In genomic region chr5:3592298-3592697, GRCh38 we compare ENCODE assay signal across 23 cellular contexts. TPM values are rescaled to one million over a fixed set of nuclear protein-coding genes. Genes with fewer than 3 reads are reported as not detected.
"Had no signal": no experiment of that assay in that cellular context is flagged by ENCODE, and none has a peak within 500 bp of the region (broad histone marks: within the 10 kb centered on the region; RNA-seq: fewer than 3 reads in every experiment).

No MANE protein-coding gene starts in this region.

- ATAC-seq: heart left ventricle; natural killer cell; stimulated activated naive CD8-positive, alpha-beta T cell treated with anti-CD3 and anti-CD28 coated beads, Interleukin-15, amount 100 ng/mL, for 72 hours; T-helper 17 cell had no signal

- FAIRE-seq: frontal cortex had no signal

- H3K36me3 Mint-ChIP-seq: natural killer cell had no signal

- H3K27ac Mint-ChIP-seq: immature natural killer cell; natural killer cell; stimulated activated naive CD8-positive, alpha-beta T cell treated with anti-CD3 and anti-CD28 coated beads, Interleukin-15, amount 100 ng/mL, for 72 hours; T-helper 17 cell had no signal

- H3K27ac ChIP-seq: brain microvascular endothelial cell, colonic mucosa, heart left ventricle, upper lobe of left lung, VCaP had no signal

- H3K9me3 Mint-ChIP-seq: central memory CD8-positive, alpha-beta T cell; natural killer cell had no signal

- H3K9me3 ChIP-seq: colonic mucosa, heart left ventricle, upper lobe of left lung had no signal

- H3K4me1 ChIP-seq: colonic mucosa had no signal

- H3K4me3 ChIP-seq: colonic mucosa, upper lobe of left lung had no signal

- DNase-seq: activated CD4-positive, alpha-beta T cell treated with anti-CD3 and anti-CD28 coated beads for 1 hour; activated CD8-positive, alpha-beta memory T cell treated with anti-CD3 and anti-CD28 coated beads for 24 hours; activated CD8-positive, alpha-beta memory T cell treated with anti-CD3 and anti-CD28 coated beads, Interleukin-2, amount 50 U/mL, for 48 hours; activated effector memory CD4-positive, alpha-beta T cell treated with anti-CD3 and anti-CD28 coated beads, Interleukin-2, amount 50 U/mL, for 16 hours; activated naive CD4-positive, alpha-beta T cell treated with anti-CD3 and anti-CD28 coated beads, Interleukin-2, amount 50 U/mL, for 16 hours; activated T-cell treated with anti-CD3 and anti-CD28 coated beads, Interleukin-2, amount 50 U/mL, for 48 hours; aorta; brain microvascular endothelial cell; colonic mucosa; heart left ventricle; immature natural killer cell; natural killer cell; occipital lobe; posterior cingulate gyrus; stimulated activated CD4-positive, alpha-beta T cell treated with anti-CD3 and anti-CD28 coated beads, Interleukin-15, amount 100 ng/mL, for 24 hours; stimulated activated CD4-positive, alpha-beta T cell treated with anti-CD3 and anti-CD28 coated beads, Interleukin-4, amount 100 ng/mL, for 1 hour; stimulated activated naive CD8-positive, alpha-beta T cell treated with anti-CD3 and anti-CD28 coated beads, Interleukin-15, amount 100 ng/mL, for 72 hours; T-helper 17 cell had no signal

- H3K36me3 ChIP-seq: brain microvascular endothelial cell, colonic mucosa, heart left ventricle, upper lobe of left lung had no signal

- H3K4me1 Mint-ChIP-seq: central memory CD8-positive, alpha-beta T cell; T-helper 17 cell had no signal

- H3K4me3 Mint-ChIP-seq: central memory CD8-positive, alpha-beta T cell; natural killer cell; stimulated activated naive CD8-positive, alpha-beta T cell treated with anti-CD3 and anti-CD28 coated beads, Interleukin-15, amount 100 ng/mL, for 72 hours; T-helper 17 cell had no signal

RNA-seq across cellular contexts. Expression of gene IRX1, which starts 3.3 kb away (rescaled TPM):
- total RNA-seq: colonic mucosa, mesenteric fat pad, natural killer cell, occipital lobe, T-helper 17 cell had no signal
- polyA plus RNA-seq: immature natural killer cell had no signal
